7 cellular contexts compared by ENCODE assay signal in genomic region chr13:48186722-48187121, GRCh38.
"Had no signal": no experiment of that assay in that cellular context is flagged by ENCODE, and none has a peak within 500 bp of the region (broad histone marks: within the 10 kb centered on the region; RNA-seq: fewer than 3 reads in every experiment).

No MANE protein-coding gene starts in this region.

- H3K4me1 ChIP-seq: left ventricle myocardium inferior, neural progenitor cell, pancreas, thyroid gland had no signal

- DNase-seq: kidney, left ventricle myocardium inferior, pancreas, SW 1271, thyroid gland had no signal

- H3K9me3 Mint-ChIP-seq: memory B cell, neural progenitor cell had no signal

- H3K9me3 ChIP-seq: left ventricle myocardium inferior, pancreas, thyroid gland had no signal

- H3K4me3 Mint-ChIP-seq: neural progenitor cell had no signal

- H3K27ac ChIP-seq: left ventricle myocardium inferior, neural progenitor cell, pancreas, thyroid gland had no signal

- H3K4me1 Mint-ChIP-seq: neural progenitor cell had no signal

- H3K36me3 Mint-ChIP-seq: memory B cell, neural progenitor cell had no signal

- H3K27ac Mint-ChIP-seq: memory B cell, neural progenitor cell had no signal

- H3K27me3 ChIP-seq: neural progenitor cell, pancreas, thyroid gland had no signal

- H3K36me3 ChIP-seq: left ventricle myocardium inferior, neural progenitor cell, pancreas, thyroid gland had no signal

- H3K4me2 ChIP-seq: neural progenitor cell had no signal

- H3K4me3 ChIP-seq: left ventricle myocardium inferior, neural progenitor cell, pancreas, thyroid gland had no signal

- H3K27me3 Mint-ChIP-seq: memory B cell had no signal

- ATAC-seq: pancreas had no signal
